Comparison of ENCODE assay signal across 16 cellular contexts in the genomic region with DNA sequence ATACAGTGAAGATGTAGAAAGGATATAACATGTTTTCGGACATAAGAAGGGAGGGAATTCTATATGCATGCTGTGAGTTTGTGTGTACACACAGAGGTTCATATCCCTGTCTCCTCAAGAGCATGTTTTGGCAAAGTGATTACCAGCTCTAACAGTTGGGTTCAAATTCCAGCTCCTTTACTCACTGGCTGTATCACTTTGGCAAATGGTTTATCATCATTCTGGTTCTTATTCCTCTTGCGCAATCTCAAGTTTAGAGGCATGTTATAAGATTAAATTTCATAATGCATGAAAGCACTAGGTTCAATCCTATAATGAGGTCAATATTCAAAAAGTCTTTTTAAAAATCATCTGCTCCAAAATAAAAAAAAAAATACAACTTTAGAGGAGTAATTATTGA.
"Had no signal": no experiment of that assay in that cellular context is flagged by ENCODE, and none has a peak within 500 bp of the region (broad histone marks: within the 10 kb centered on the region; RNA-seq: fewer than 3 reads in every experiment).

No MANE protein-coding gene starts in this region.

- H3K27me3 Mint-ChIP-seq: brain; naive B cell; stimulated activated naive CD8-positive, alpha-beta T cell treated with anti-CD3 and anti-CD28 coated beads, Interleukin-15, Interleukin-2, amounts not matched to agents 100 ng/mL and 50 ng/mL, for 24 hours had no signal

- H3K4me3 Mint-ChIP-seq: brain; naive B cell; stimulated activated naive CD8-positive, alpha-beta T cell treated with anti-CD3 and anti-CD28 coated beads, Interleukin-15, Interleukin-2, amounts not matched to agents 100 ng/mL and 50 ng/mL, for 24 hours had no signal

- FAIRE-seq: endometrium, pancreas had no signal

- H3K27ac Mint-ChIP-seq: brain; stimulated activated naive CD8-positive, alpha-beta T cell treated with anti-CD3 and anti-CD28 coated beads, Interleukin-15, Interleukin-2, amounts not matched to agents 100 ng/mL and 50 ng/mL, for 24 hours had no signal

- DNase-seq: activated naive CD4-positive, alpha-beta T cell treated with anti-CD3 and anti-CD28 coated beads, Interleukin-2, amount 50 U/mL, for 16 hours; activated T-cell treated with anti-CD3 and anti-CD28 coated beads, Interleukin-2, amount 50 U/mL, for 1 hour; adrenal gland; esophagus squamous epithelium; gastrocnemius medialis; heart right ventricle; kidney glomerular epithelial cell; naive B cell; pancreas; stimulated activated CD4-positive, alpha-beta T cell treated with anti-CD3 and anti-CD28 coated beads, Interleukin-15, amount 100 ng/mL, for 24 hours; stimulated activated CD4-positive, alpha-beta T cell treated with anti-CD3 and anti-CD28 coated beads, Interleukin-4, amount 100 ng/mL, for 24 hours; T-helper 2 cell had no signal

- H3K4me1 Mint-ChIP-seq: brain, naive B cell had no signal

- H3K36me3 ChIP-seq: adrenal gland, esophagus squamous epithelium, gastrocnemius medialis, heart right ventricle, pancreas, thoracic aorta had no signal

- H3K9me3 ChIP-seq: adrenal gland, esophagus squamous epithelium, gastrocnemius medialis, heart right ventricle, pancreas, thoracic aorta had no signal

- H3K36me3 Mint-ChIP-seq: naive B cell had no signal

- H3K4me3 ChIP-seq: adrenal gland, esophagus squamous epithelium, gastrocnemius medialis, heart right ventricle, pancreas, thoracic aorta had no signal

- H3K27me3 ChIP-seq: adrenal gland, esophagus squamous epithelium, gastrocnemius medialis, heart right ventricle, pancreas had no signal

- H3K27ac ChIP-seq: adrenal gland, esophagus squamous epithelium, gastrocnemius medialis, heart right ventricle, pancreas, thoracic aorta had no signal

- H3K4me1 ChIP-seq: adrenal gland, esophagus squamous epithelium, gastrocnemius medialis, heart right ventricle, pancreas had no signal
